In genomic region chr2:77999376-77999775, GRCh38 we compare ENCODE assay signal across 21 cellular contexts.
"Had no signal": no experiment of that assay in that cellular context is flagged by ENCODE, and none has a peak within 500 bp of the region (broad histone marks: within the 10 kb centered on the region; RNA-seq: fewer than 3 reads in every experiment).

No MANE protein-coding gene starts in this region.

- H3K4me3 ChIP-seq: breast epithelium, SJSA1 had no signal

- DNase-seq: activated CD4-positive, alpha-beta T cell treated with anti-CD3 and anti-CD28 coated beads for 48 hours; activated CD4-positive, alpha-beta T cell treated with anti-CD3 and anti-CD28 coated beads, Interleukin-2, amount 50 U/mL, for 48 hours; activated CD4-positive, CD25-positive, alpha-beta regulatory T cell treated with anti-CD3 and anti-CD28 coated beads, Interleukin-2, amount 50 U/mL, for 72 hours; activated CD8-positive, alpha-beta memory T cell treated with anti-CD3 and anti-CD28 coated beads, Interleukin-2, amount 10 ng/mL, durations not matched to agents 7 days and 5 days; activated effector memory CD4-positive, alpha-beta T cell treated with Interleukin-2 at 50 U/mL for 16 hours; activated naive CD4-positive, alpha-beta T cell; activated T-cell treated with anti-CD3 and anti-CD28 coated beads, Interleukin-2, amount 50 U/mL, for 24 hours; amygdala; caudate nucleus; KG1; NCI-H1092; NCI-H1417; NCI-H1930; NCI-H510A treated with DMSO at 0.1 percent for 48 hours; NCI-H69; PC-3; SHP77; T-helper 9 cell had no signal

- H3K27me3 ChIP-seq: breast epithelium, SJSA1 had no signal

- ATAC-seq: activated CD8-positive, alpha-beta memory T cell treated with anti-CD3 and anti-CD28 coated beads, Interleukin-2, amount 10 ng/mL, durations not matched to agents 7 days and 5 days; PC-3; WTC11 had no signal

- H3K4me1 ChIP-seq: breast epithelium, SJSA1 had no signal

- H3K27ac ChIP-seq: breast epithelium, SJSA1 had no signal

- H3K36me3 ChIP-seq: breast epithelium, SJSA1 had no signal

- H3K9me3 ChIP-seq: breast epithelium had no signal
